Comparison of ENCODE assay signal across 1 cellular context in the genomic region with DNA sequence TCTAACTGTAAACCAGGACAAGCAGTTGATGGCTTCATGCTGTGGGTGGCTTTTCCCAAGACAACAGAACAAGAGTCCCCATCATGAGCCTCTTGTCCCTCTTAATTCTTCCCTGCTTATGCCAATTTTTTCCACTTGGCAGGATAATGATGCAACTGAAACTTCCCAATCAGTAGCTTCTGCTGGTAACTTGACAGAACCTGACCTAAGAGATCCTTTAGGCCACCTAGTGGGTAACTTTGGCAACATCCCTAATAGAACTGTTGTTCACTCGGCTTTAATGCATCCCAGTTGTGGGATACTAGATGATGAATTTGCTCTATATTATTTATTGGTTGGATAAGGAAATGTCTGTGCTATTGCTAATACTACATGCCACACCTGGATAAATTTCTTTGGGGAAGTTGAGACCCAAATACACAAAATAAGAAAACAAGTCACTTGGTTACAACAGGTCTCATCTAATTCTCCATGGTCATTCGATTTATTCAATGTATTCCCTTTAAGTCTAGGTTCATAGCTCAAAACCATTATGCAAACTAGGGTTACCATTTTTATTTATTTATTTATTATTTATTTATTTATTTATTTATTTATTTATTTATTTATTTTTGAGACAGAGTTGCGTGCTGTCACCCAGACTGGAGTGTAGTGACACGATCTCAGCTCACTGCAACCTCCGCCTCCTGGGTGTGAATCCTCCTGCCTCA.
TF ChIP-seq lines count a peak whose summit lies in the region.

No MANE protein-coding gene starts in this region.

TF ChIP-seq in HEK293, 187 proteins besides CTCF, POLR2A, EP300 and RAD21 (continued from another document):
- TF ChIP-seq KLF8 (tag by site-specific recombination; IDR thresholded peaks at IDR 0.05) (no peak), ZNF23 (tag by site-specific recombination; IDR thresholded peaks at IDR 0.05; ENCODE audit: borderline replicate concordance) (no peak; the same call in 1 of the 2 replicates), ZNF2 (tag by site-specific recombination; IDR thresholded peaks at IDR 0.05) (no peak), SP2 (tag by site-specific recombination; IDR thresholded peaks at IDR 0.05) (no peak), YY1 (tag by site-specific recombination; IDR thresholded peaks at IDR 0.05) (no peak), ZNF747 (tag by site-specific recombination; IDR thresholded peaks at IDR 0.05) (no peak), ZNF292 (tag by site-specific recombination; IDR thresholded peaks at IDR 0.05; ENCODE audit: borderline replicate concordance, low read depth) (peak; percentile 81; the same call in 1 of the 2 replicates), KLF9 (tag by site-specific recombination; IDR thresholded peaks at IDR 0.05; ENCODE audit: low read depth) (no peak), ZNF654 (tag by site-specific recombination; IDR thresholded peaks at IDR 0.05; ENCODE audit: low read depth) (peak; percentile 49)
- TF ChIP-seq, protein P1, sequence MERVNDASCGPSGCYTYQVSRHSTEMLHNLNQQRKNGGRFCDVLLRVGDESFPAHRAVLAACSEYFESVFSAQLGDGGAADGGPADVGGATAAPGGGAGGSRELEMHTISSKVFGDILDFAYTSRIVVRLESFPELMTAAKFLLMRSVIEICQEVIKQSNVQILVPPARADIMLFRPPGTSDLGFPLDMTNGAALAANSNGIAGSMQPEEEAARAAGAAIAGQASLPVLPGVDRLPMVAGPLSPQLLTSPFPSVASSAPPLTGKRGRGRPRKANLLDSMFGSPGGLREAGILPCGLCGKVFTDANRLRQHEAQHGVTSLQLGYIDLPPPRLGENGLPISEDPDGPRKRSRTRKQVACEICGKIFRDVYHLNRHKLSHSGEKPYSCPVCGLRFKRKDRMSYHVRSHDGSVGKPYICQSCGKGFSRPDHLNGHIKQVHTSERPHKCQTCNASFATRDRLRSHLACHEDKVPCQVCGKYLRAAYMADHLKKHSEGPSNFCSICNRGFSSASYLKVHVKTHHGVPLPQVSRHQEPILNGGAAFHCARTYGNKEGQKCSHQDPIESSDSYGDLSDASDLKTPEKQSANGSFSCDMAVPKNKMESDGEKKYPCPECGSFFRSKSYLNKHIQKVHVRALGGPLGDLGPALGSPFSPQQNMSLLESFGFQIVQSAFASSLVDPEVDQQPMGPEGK (tag by site-specific recombination; IDR thresholded peaks at IDR 0.05), result no peak
- TF ChIP-seq, protein P2, sequence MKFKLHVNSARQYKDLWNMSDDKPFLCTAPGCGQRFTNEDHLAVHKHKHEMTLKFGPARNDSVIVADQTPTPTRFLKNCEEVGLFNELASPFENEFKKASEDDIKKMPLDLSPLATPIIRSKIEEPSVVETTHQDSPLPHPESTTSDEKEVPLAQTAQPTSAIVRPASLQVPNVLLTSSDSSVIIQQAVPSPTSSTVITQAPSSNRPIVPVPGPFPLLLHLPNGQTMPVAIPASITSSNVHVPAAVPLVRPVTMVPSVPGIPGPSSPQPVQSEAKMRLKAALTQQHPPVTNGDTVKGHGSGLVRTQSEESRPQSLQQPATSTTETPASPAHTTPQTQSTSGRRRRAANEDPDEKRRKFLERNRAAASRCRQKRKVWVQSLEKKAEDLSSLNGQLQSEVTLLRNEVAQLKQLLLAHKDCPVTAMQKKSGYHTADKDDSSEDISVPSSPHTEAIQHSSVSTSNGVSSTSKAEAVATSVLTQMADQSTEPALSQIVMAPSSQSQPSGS (tag by site-specific recombination; IDR thresholded peaks at IDR 0.05; ENCODE audit: low read depth), result no peak
